Comparison of ENCODE assay signal across 20 cellular contexts in the genomic region with DNA sequence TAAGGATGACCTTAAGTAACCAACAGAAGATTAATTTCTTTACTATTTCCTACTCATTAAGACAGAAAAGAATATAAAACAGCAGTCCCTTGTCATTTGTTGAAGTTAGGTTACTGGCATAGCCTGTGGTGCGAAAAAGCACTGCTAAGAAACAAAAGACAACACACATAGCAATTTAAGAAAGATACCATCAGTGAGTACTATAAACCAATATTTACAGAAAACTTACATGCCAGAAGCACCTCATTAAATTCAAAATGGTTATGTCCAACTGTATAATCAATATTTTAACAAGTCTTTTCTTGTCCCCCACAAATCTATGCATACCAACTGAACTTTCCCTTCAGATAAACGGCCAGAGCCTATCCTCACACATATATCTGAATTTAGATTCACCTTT.
"Had no signal": no experiment of that assay in that cellular context is flagged by ENCODE, and none has a peak within 500 bp of the region (broad histone marks: within the 10 kb centered on the region; RNA-seq: fewer than 3 reads in every experiment).

No MANE protein-coding gene starts in this region.

- H3K27ac Mint-ChIP-seq: activated naive CD8-positive, alpha-beta T cell treated with anti-CD3 and anti-CD28 coated beads for 36 hours; activated T-helper 1 cell treated with anti-CD3 and anti-CD28 coated beads, Interleukin-12 subunit alpha, Interleukin-12 subunit beta, Interleukin-2, Interleukin-4 antibody, amounts not matched to agents 30 ng/mL and 10 ng/mL and 1 ng/mL, durations not matched to agents 14 hours and 24 hours and 36 hours; nephron had no signal

- H3K4me1 ChIP-seq: upper lobe of right lung had no signal

- H3K9me3 Mint-ChIP-seq: activated naive CD8-positive, alpha-beta T cell treated with anti-CD3 and anti-CD28 coated beads for 36 hours; activated T-helper 1 cell treated with anti-CD3 and anti-CD28 coated beads, Interleukin-12 subunit alpha, Interleukin-12 subunit beta, Interleukin-2, Interleukin-4 antibody, amounts not matched to agents 30 ng/mL and 10 ng/mL and 1 ng/mL, durations not matched to agents 14 hours and 24 hours and 36 hours; nephron had no signal

- H3K4me3 Mint-ChIP-seq: activated naive CD8-positive, alpha-beta T cell treated with anti-CD3 and anti-CD28 coated beads for 36 hours; activated T-helper 1 cell treated with anti-CD3 and anti-CD28 coated beads, Interleukin-12 subunit alpha, Interleukin-12 subunit beta, Interleukin-2, Interleukin-4 antibody, amounts not matched to agents 30 ng/mL and 10 ng/mL and 1 ng/mL, durations not matched to agents 14 hours and 24 hours and 36 hours; nephron had no signal

- H3K4me3 ChIP-seq: left lung, upper lobe of right lung had no signal

- H3K36me3 ChIP-seq: upper lobe of right lung had no signal

- H3K27me3 Mint-ChIP-seq: activated naive CD8-positive, alpha-beta T cell treated with anti-CD3 and anti-CD28 coated beads for 36 hours had no signal

- H3K9me3 ChIP-seq: left lung, upper lobe of right lung had no signal

- H3K4me1 Mint-ChIP-seq: nephron had no signal

- DNase-seq: activated CD4-positive, alpha-beta T cell treated with anti-CD3 and anti-CD28 coated beads, Interleukin-2, amount 50 U/mL, for 4 hours; activated naive CD8-positive, alpha-beta T cell treated with anti-CD3 and anti-CD28 coated beads for 36 hours; aorta; cerebellar nuclear complex; effector memory CD4-positive, alpha-beta T cell; glutamatergic neuron; hypothalamus; left lung; midbrain; posterior cingulate gyrus; retina; stimulated activated CD4-positive, alpha-beta T cell treated with anti-CD3 and anti-CD28 coated beads, Interleukin-12 subunit alpha, Interleukin-12 subunit beta, amount 100 ng/mL, for 4 hours; stimulated activated CD4-positive, alpha-beta T cell treated with anti-CD3 and anti-CD28 coated beads, Interleukin-1b, Interleukin-23, amount 100 ng/mL, for 48 hours; stimulated activated CD8-positive, alpha-beta memory T cell treated with anti-CD3 and anti-CD28 coated beads, Interleukin-4, amount 100 ng/mL, for 48 hours; stimulated activated naive CD4-positive, alpha-beta T cell; T-helper 1 cell; T1000; upper lobe of right lung had no signal

- H3K27me3 ChIP-seq: left lung, upper lobe of right lung had no signal

- H3K27ac ChIP-seq: left lung, upper lobe of right lung had no signal

- ATAC-seq: left lung, upper lobe of right lung had no signal
